ENCODE assay signal across 15 cellular contexts in the genomic region with DNA sequence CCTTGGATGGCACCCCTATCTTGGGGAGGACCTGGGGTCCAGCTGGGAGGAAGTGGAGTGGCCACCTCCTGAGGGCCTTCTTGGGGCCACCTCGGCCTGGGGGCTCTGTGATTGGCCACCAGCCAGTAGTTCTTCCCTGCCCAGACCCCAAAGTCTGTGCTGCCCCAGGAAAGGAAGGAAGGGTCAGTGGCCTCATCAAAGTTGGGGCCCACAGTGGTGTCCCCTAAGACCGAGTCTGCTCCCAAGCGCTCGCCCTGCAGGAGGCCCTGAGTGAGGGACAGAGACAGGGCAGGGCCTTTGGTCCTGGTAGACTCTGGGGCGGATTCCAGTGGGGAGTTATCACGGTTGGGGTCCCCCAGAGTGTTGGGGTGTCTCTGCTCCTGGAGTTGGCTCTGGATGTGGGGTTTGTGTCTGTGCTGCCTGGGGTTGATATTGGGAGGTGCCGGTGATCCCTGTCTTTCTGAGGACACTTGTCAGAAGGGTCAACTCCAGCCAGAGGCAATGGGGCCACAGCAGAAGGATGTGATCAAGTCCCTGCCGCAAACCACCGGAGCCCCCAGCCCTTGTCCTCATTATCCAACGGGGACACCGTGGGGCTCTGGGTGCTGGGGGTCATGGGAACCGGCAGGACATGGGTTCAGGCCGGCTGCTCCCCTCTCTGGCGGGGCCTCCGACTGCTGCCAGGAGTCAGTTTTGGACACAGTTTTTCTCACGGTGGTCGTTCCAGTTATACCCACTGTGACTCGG.
DNase-seq lines count a peak whose midpoint lies in the region; ATAC-seq and TF ChIP-seq lines count a peak whose summit lies in the region.
"Had no signal": no experiment of that assay in that cellular context is flagged by ENCODE, and none has a peak within 500 bp of the region (broad histone marks: within the 10 kb centered on the region; RNA-seq: fewer than 3 reads in every experiment).

No MANE protein-coding gene starts in this region.

- H3K27ac Mint-ChIP-seq in memory B cell = no peak overlapping the region
- no peak overlapping the region for H3K27ac Mint-ChIP-seq in type B pancreatic cell

- H3K4me1 Mint-ChIP-seq in memory B cell (no peaks in the 10 kb centered on the region), type B pancreatic cell (ENCODE audit: unreplicated experiment) (no peaks in the 10 kb centered on the region)
- H3K4me1 Mint-ChIP-seq: neural crest cell had no signal

- peak overlapping the region; percentile 50 for H3K4me3 Mint-ChIP-seq in memory B cell
- no peak overlapping the region for H3K4me3 Mint-ChIP-seq in type B pancreatic cell
- H3K4me3 Mint-ChIP-seq: neural crest cell had no signal

- ATAC-seq in memory B cell (ENCODE audit: low read depth) = no peak
- ATAC-seq in GM21619 (IDR thresholded peaks at IDR 0.05; ENCODE audit: unreplicated experiment) = no peak
- no peak for ATAC-seq in GM18870 (IDR thresholded peaks at IDR 0.05; ENCODE audit: unreplicated experiment)

- peak; percentile 44 for DNase-seq in activated effector memory CD4-positive, alpha-beta T cell treated with anti-CD3 and anti-CD28 coated beads, Interleukin-2, amount 50 U/mL, for 16 hours
- no peak for DNase-seq in activated effector memory CD4-positive, alpha-beta T cell treated with Interleukin-2 at 50 U/mL for 16 hours
- DNase-seq in activated naive CD4-positive, alpha-beta T cell treated with anti-CD3 and anti-CD28 coated beads, Interleukin-2, amount 50 U/mL, for 16 hours = peak; percentile 7
- DNase-seq in memory B cell (ENCODE audit: low spot score in 2 of 2) (no peak), type B pancreatic cell (ENCODE audit: extremely low spot score, unreplicated experiment) (peak; percentile 51), amygdala (lab: John Stamatoyannopoulos, UW) (no peak)
- DNase-seq: ACHN; MG63; NCI-H2029; NCI-H526 treated with DMSO at 0.1 percent for 48 hours; PC-9; stimulated activated CD4-positive, alpha-beta T cell treated with anti-CD3 and anti-CD28 coated beads, Interleukin-4, amount 100 ng/mL, for 4 hours had no signal

- H3K36me3 Mint-ChIP-seq in memory B cell = no peaks in the 10 kb centered on the region
- H3K36me3 Mint-ChIP-seq in type B pancreatic cell = no peaks in the 10 kb centered on the region

- H3K27me3 Mint-ChIP-seq in memory B cell (no peaks in the 10 kb centered on the region), type B pancreatic cell (no peaks in the 10 kb centered on the region)

- no peak for TF ChIP-seq CTCF in type B pancreatic cell (conservative IDR thresholded peaks at IDR 0.05)

- H3K9me3 Mint-ChIP-seq in memory B cell (no peaks in the 10 kb centered on the region), type B pancreatic cell (peaks cover 6% of the 10 kb centered on the region)

Comparison
In these comparisons a context has a peak if more than half of its experiments do, and no peak if none do; other contexts are left out.
1. DNase-seq: peak in activated effector memory CD4-positive, alpha-beta T cell treated with anti-CD3 and anti-CD28 coated beads, Interleukin-2, amount 50 U/mL, for 16 hours (single experiment), activated naive CD4-positive, alpha-beta T cell treated with anti-CD3 and anti-CD28 coated beads, Interleukin-2, amount 50 U/mL, for 16 hours (single experiment) and type B pancreatic cell (single experiment); none in activated effector memory CD4-positive, alpha-beta T cell treated with Interleukin-2 at 50 U/mL for 16 hours (single experiment), memory B cell (0 of 2) and amygdala (0 of 56).